28 cellular contexts compared by ENCODE assay signal in genomic region chr14:89436274-89436656, GRCh38. TPM values are rescaled to one million over a fixed set of nuclear protein-coding genes. Genes with fewer than 3 reads are reported as not detected.
DNase-seq lines count a peak whose midpoint lies in the region; ATAC-seq and TF ChIP-seq lines count a peak whose summit lies in the region.
"Had no signal": no experiment of that assay in that cellular context is flagged by ENCODE, and none has a peak within 500 bp of the region (broad histone marks: within the 10 kb centered on the region; RNA-seq: fewer than 3 reads in every experiment).

No MANE protein-coding gene starts in this region.

- H2BK15ac ChIP-seq in mesenchymal stem cell (ENCODE audit: low read depth, poor library complexity, severe bottlenecking) = no peak overlapping the region

- no peaks in the 10 kb centered on the region for H3K27me3 Mint-ChIP-seq in activated naive CD4-positive, alpha-beta T cell treated with anti-CD3 and anti-CD28 coated beads, Interleukin-2, amount 10 ng/mL, durations not matched to agents 7 days and 5 days
- H3K27me3 Mint-ChIP-seq in T-cell = no peaks in the 10 kb centered on the region
- H3K27me3 Mint-ChIP-seq: activated CD4-positive, alpha-beta T cell treated with anti-CD3 and anti-CD28 coated beads, Interleukin-2, amount 10 ng/mL, durations not matched to agents 7 days and 5 days; naive B cell had no signal

- no peak overlapping the region for H2AFZ ChIP-seq in mesenchymal stem cell (ENCODE audit: low read depth, low read length)

- H3K18ac ChIP-seq in mesenchymal stem cell (ENCODE audit: low read depth in 1 of 2, low read length in 2 of 2) = no peak overlapping the region

- H3K4me3 ChIP-seq in mesenchymal stem cell (ENCODE audit: insufficient read depth in 1 of 2, low read depth in 1 of 2, low read length in 2 of 2) (no peak overlapping the region), heart right ventricle (no peak overlapping the region)
- H3K4me3 ChIP-seq: coronary artery, MG63, SJCRH30, skin epidermis, testis had no signal

- TF ChIP-seq CTCF in heart right ventricle (IDR thresholded peaks at IDR 0.05) = no peak

- no peak overlapping the region for H3K14ac ChIP-seq in mesenchymal stem cell (ENCODE audit: low read length in 2 of 2)

- peaks cover 20% of the 10 kb centered on the region for H3K4me1 Mint-ChIP-seq in activated naive CD4-positive, alpha-beta T cell treated with anti-CD3 and anti-CD28 coated beads, Interleukin-2, amount 10 ng/mL, durations not matched to agents 7 days and 5 days
- peaks cover 53 to 60% (median 56%) of the 10 kb centered on the region in 3 donors for H3K4me1 Mint-ChIP-seq in T-cell
- H3K4me1 Mint-ChIP-seq in stimulated activated effector memory CD8-positive, alpha-beta T cell treated with anti-CD3 and anti-CD28 coated beads, Interleukin-12 subunit alpha, Interleukin-12 subunit beta, amount 100 ng/mL, for 72 hours = peaks cover 66% of the 10 kb centered on the region

- no peak overlapping the region for H2BK120ac ChIP-seq in mesenchymal stem cell (ENCODE audit: low read depth, low read length)

- H2BK5ac ChIP-seq in mesenchymal stem cell (ENCODE audit: low read depth, low read length, poor library complexity, severe bottlenecking) = no peak overlapping the region

- no peak overlapping the region for H3K4me2 ChIP-seq in mesenchymal stem cell (ENCODE audit: low read length, poor library complexity, severe bottlenecking)
- H3K4me2 ChIP-seq: KMS-11 had no signal

- H4K8ac ChIP-seq in mesenchymal stem cell (ENCODE audit: low read length) = no peak overlapping the region

- POLR2A ChIA-PET in T-cell (lab: Charles Lee) = interaction anchor here (0.6 to 0.8 kb wide), 4 partner anchors 14 to 848 kb away, joined by 3 to 6 read pairs (median 4); no protein-coding TSS in a partner anchor

- H3K4me1 ChIP-seq in mesenchymal stem cell (ENCODE audit: control insufficient read depth, insufficient read depth, low read depth, low read length) = peaks cover 9% of the 10 kb centered on the region
- peaks cover 0 to 12% (median 1%) of the 10 kb centered on the region in 9 donors for H3K4me1 ChIP-seq in heart right ventricle
- H3K4me1 ChIP-seq: testis had no signal

- H3K27ac Mint-ChIP-seq in activated naive CD4-positive, alpha-beta T cell treated with anti-CD3 and anti-CD28 coated beads, Interleukin-2, amount 50 U/mL, for 72 hours = peak overlapping the region; percentile 3 to 91
- no peak overlapping the region for H3K27ac Mint-ChIP-seq in activated naive CD4-positive, alpha-beta T cell treated with anti-CD3 and anti-CD28 coated beads, Interleukin-2, amount 10 ng/mL, durations not matched to agents 7 days and 5 days
- H3K27ac Mint-ChIP-seq in T-cell = peak overlapping the region; percentile 58 to 68
- H3K27ac Mint-ChIP-seq in stimulated activated effector memory CD8-positive, alpha-beta T cell treated with anti-CD3 and anti-CD28 coated beads, Interleukin-12 subunit alpha, Interleukin-12 subunit beta, amount 100 ng/mL, for 72 hours = peak overlapping the region; percentile 87
- H3K27ac Mint-ChIP-seq: activated CD4-positive, alpha-beta T cell treated with anti-CD3 and anti-CD28 coated beads, Interleukin-2, amount 10 ng/mL, durations not matched to agents 7 days and 5 days; activated T-cell treated with anti-CD3 and anti-CD28 coated beads, Interleukin-2, amount 50 U/mL, for 72 hours; mesothelial cell of epicardium had no signal

- CTCF ChIA-PET in activated naive CD4-positive, alpha-beta T cell treated with anti-CD3 and anti-CD28 coated beads, Interleukin-2, amount 10 ng/mL, durations not matched to agents 7 days and 5 days (lab: Charles Lee) = no interaction called here
- CTCF ChIA-PET in T-cell (lab: Charles Lee) = interaction anchor here in 1 of 2 donors (0.6 kb wide), 2 partner anchors 10 to 67 kb away, joined by 3 to 6 read pairs; no protein-coding TSS in a partner anchor

- H3K27me3 ChIP-seq in mesenchymal stem cell (ENCODE audit: control insufficient read depth in 1 of 2, insufficient read depth in 1 of 2, low read length in 2 of 2) (no peaks in the 10 kb centered on the region), heart right ventricle (no peaks in the 10 kb centered on the region)
- H3K27me3 ChIP-seq: MG63, SJCRH30, testis had no signal

- H3K9me3 Mint-ChIP-seq in activated naive CD4-positive, alpha-beta T cell treated with anti-CD3 and anti-CD28 coated beads, Interleukin-2, amount 50 U/mL, for 72 hours = no peaks in the 10 kb centered on the region
- H3K9me3 Mint-ChIP-seq in activated naive CD4-positive, alpha-beta T cell treated with anti-CD3 and anti-CD28 coated beads, Interleukin-2, amount 10 ng/mL, durations not matched to agents 7 days and 5 days = no peaks in the 10 kb centered on the region
- peaks cover 0 to 4% (median 0%) of the 10 kb centered on the region in 3 donors for H3K9me3 Mint-ChIP-seq in T-cell
- no peaks in the 10 kb centered on the region for H3K9me3 Mint-ChIP-seq in stimulated activated effector memory CD8-positive, alpha-beta T cell treated with anti-CD3 and anti-CD28 coated beads, Interleukin-12 subunit alpha, Interleukin-12 subunit beta, amount 100 ng/mL, for 72 hours
- H3K9me3 Mint-ChIP-seq: activated CD4-positive, alpha-beta T cell treated with anti-CD3 and anti-CD28 coated beads, Interleukin-2, amount 10 ng/mL, durations not matched to agents 7 days and 5 days; activated T-cell treated with anti-CD3 and anti-CD28 coated beads, Interleukin-2, amount 50 U/mL, for 72 hours had no signal

- no peak overlapping the region for H3K27ac ChIP-seq in mesenchymal stem cell (ENCODE audit: low read length, poor library complexity, severe bottlenecking)
- H3K27ac ChIP-seq in heart right ventricle = no peak overlapping the region
- H3K27ac ChIP-seq: coronary artery, KMS-11, SJCRH30, testis had no signal

- no peak overlapping the region for H3K9ac ChIP-seq in mesenchymal stem cell (ENCODE audit: low read length)
- H3K9ac ChIP-seq: KMS-11 had no signal

- no peak overlapping the region for H3K4me3 Mint-ChIP-seq in activated naive CD4-positive, alpha-beta T cell treated with anti-CD3 and anti-CD28 coated beads, Interleukin-2, amount 10 ng/mL, durations not matched to agents 7 days and 5 days
- no peak overlapping the region for H3K4me3 Mint-ChIP-seq in T-cell
- no peak overlapping the region for H3K4me3 Mint-ChIP-seq in stimulated activated effector memory CD8-positive, alpha-beta T cell treated with anti-CD3 and anti-CD28 coated beads, Interleukin-12 subunit alpha, Interleukin-12 subunit beta, amount 100 ng/mL, for 72 hours
- H3K4me3 Mint-ChIP-seq: activated CD4-positive, alpha-beta T cell treated with anti-CD3 and anti-CD28 coated beads, Interleukin-2, amount 10 ng/mL, durations not matched to agents 7 days and 5 days; activated T-cell treated with anti-CD3 and anti-CD28 coated beads, Interleukin-2, amount 50 U/mL, for 72 hours; mesothelial cell of epicardium had no signal

- no peak for DNase-seq in activated naive CD4-positive, alpha-beta T cell treated with anti-CD3 and anti-CD28 coated beads, Interleukin-2, amount 50 U/mL, for 72 hours (ENCODE audit: low spot score in 2 of 2)
- DNase-seq in activated naive CD4-positive, alpha-beta T cell treated with anti-CD3 and anti-CD28 coated beads, Interleukin-2, amount 10 ng/mL, durations not matched to agents 7 days and 5 days = no peak
- DNase-seq in T-cell = no peak
- no peak for DNase-seq in mesenchymal stem cell
- DNase-seq in stimulated activated effector memory CD8-positive, alpha-beta T cell treated with anti-CD3 and anti-CD28 coated beads, Interleukin-12 subunit alpha, Interleukin-12 subunit beta, amount 100 ng/mL, for 72 hours (ENCODE audit: low spot score in 2 of 2) = no peak
- DNase-seq in heart right ventricle = no peak
- DNase-seq: activated CD4-positive, alpha-beta T cell treated with anti-CD3 and anti-CD28 coated beads, Interleukin-2, amount 10 ng/mL, durations not matched to agents 7 days and 5 days; activated naive CD4-positive, alpha-beta T cell; activated T-cell treated with anti-CD3 and anti-CD28 coated beads, Interleukin-2, amount 50 U/mL, for 72 hours; aorta; DMS53; HCEC 1CT; left ventricle myocardium superior; MG63; naive B cell; NCI-H1105; NCI-H187 treated with DMSO at 0.1 percent for 48 hours; NCI-H510A treated with DMSO at 0.1 percent for 48 hours; retina; SJCRH30; stimulated activated naive CD4-positive, alpha-beta T cell treated with Interleukin-2 at 50 U/mL for 16 hours; testis had no signal

- WGBS in mesenchymal stem cell = 95% methylated on average over 6 of the region's 8 CpGs
- 84% methylated on average over 8 of the region's 8 CpGs for WGBS in heart right ventricle, 2 donors

- no peak overlapping the region for H2BK12ac ChIP-seq in mesenchymal stem cell (ENCODE audit: low read length in 2 of 2)

- no peak overlapping the region for H4K91ac ChIP-seq in mesenchymal stem cell (ENCODE audit: low read length)

- peaks cover 10 to 32% of the 10 kb centered on the region in 2 donors for H3K36me3 Mint-ChIP-seq in activated naive CD4-positive, alpha-beta T cell treated with anti-CD3 and anti-CD28 coated beads, Interleukin-2, amount 50 U/mL, for 72 hours
- peaks cover 20% of the 10 kb centered on the region for H3K36me3 Mint-ChIP-seq in activated naive CD4-positive, alpha-beta T cell treated with anti-CD3 and anti-CD28 coated beads, Interleukin-2, amount 10 ng/mL, durations not matched to agents 7 days and 5 days
- H3K36me3 Mint-ChIP-seq in T-cell = peaks cover 11% of the 10 kb centered on the region
- peaks cover 11% of the 10 kb centered on the region for H3K36me3 Mint-ChIP-seq in stimulated activated effector memory CD8-positive, alpha-beta T cell treated with anti-CD3 and anti-CD28 coated beads, Interleukin-12 subunit alpha, Interleukin-12 subunit beta, amount 100 ng/mL, for 72 hours
- H3K36me3 Mint-ChIP-seq: naive B cell had no signal

- H3K36me3 ChIP-seq in mesenchymal stem cell (ENCODE audit: control insufficient read depth in 1 of 2, insufficient read depth in 2 of 2, low read depth in 1 of 2, low read length in 2 of 2) (no peaks in the 10 kb centered on the region), heart right ventricle (no peaks in the 10 kb centered on the region)
- H3K36me3 ChIP-seq: MG63, SJCRH30 had no signal

- H3K9me3 ChIP-seq in mesenchymal stem cell (ENCODE audit: control insufficient read depth, low read length) (no peaks in the 10 kb centered on the region), heart right ventricle (no peaks in the 10 kb centered on the region)
- H3K9me3 ChIP-seq: MG63, SJCRH30, testis had no signal

- H3K4ac ChIP-seq in mesenchymal stem cell (ENCODE audit: low read depth in 1 of 2, low read length in 2 of 2) = no peak overlapping the region

- peak overlapping the region; percentile 33 for H2AK5ac ChIP-seq in mesenchymal stem cell (ENCODE audit: low read length, severe bottlenecking)

- peaks cover 21% of the 10 kb centered on the region for H3K79me1 ChIP-seq in mesenchymal stem cell (replicated peaks; ENCODE audit: low read length, poor library complexity, severe bottlenecking)

- H3K23ac ChIP-seq in mesenchymal stem cell (ENCODE audit: low read length in 2 of 2) = no peak overlapping the region

- no peak for ATAC-seq in activated naive CD4-positive, alpha-beta T cell treated with anti-CD3 and anti-CD28 coated beads, Interleukin-2, amount 50 U/mL, for 72 hours
- ATAC-seq in T-cell (replicated peaks in 1 of 4) (no peak), GM21619 (IDR thresholded peaks at IDR 0.05; ENCODE audit: unreplicated experiment) (no peak), heart right ventricle (no peak), GM21825 (IDR thresholded peaks at IDR 0.05; ENCODE audit: unreplicated experiment) (no peak)
- no peak for ATAC-seq in stimulated activated effector memory CD8-positive, alpha-beta T cell treated with anti-CD3 and anti-CD28 coated beads, Interleukin-12 subunit alpha, Interleukin-12 subunit beta, amount 100 ng/mL, for 72 hours
- ATAC-seq: activated T-cell treated with anti-CD3 and anti-CD28 coated beads, Interleukin-2, amount 50 U/mL, for 72 hours; left ventricle myocardium superior had no signal

- intact Hi-C loops in heart right ventricle (cut with DNase I) = no loop called here

RNA-seq across cellular contexts. Expression of gene FOXN3, which starts 19.2 kb away (rescaled TPM):
- 100 to 1,000 TPM in 1 of 2 donors, 10 to 100 TPM in 1; 75.3 to 104 TPM for total RNA-seq in activated naive CD4-positive, alpha-beta T cell treated with anti-CD3 and anti-CD28 coated beads, Interleukin-2, amount 50 U/mL, for 72 hours
- total RNA-seq in T-cell = 100 to 1,000 TPM in 3 of 5 donors, 10 to 100 TPM in 2; 92.8 to 176 (median 103) TPM
- polyA plus RNA-seq in mesenchymal stem cell (2013, experiment 1 of 2) = 28.2 TPM
- 27.4 TPM for polyA plus RNA-seq in mesenchymal stem cell (2013, experiment 2 of 2)
- 100 to 1,000 TPM in 8 of 10 donors, 10 to 100 TPM in 2; 87.5 to 150 (median 114) TPM for total RNA-seq in heart right ventricle
- polyA plus RNA-seq in heart right ventricle = 10 to 100 TPM; 13.0 to 21.1 TPM
